9 cellular contexts compared by ENCODE assay signal in genomic region chr17:28718317-28718672, GRCh38. TPM values are rescaled to one million over a fixed set of nuclear protein-coding genes. Genes with fewer than 3 reads are reported as not detected.
A peak's percentile ranks its signal among the peaks of the same experiment; 100 is the strongest.
DNase-seq lines count a peak whose midpoint lies in the region; TF ChIP-seq lines count a peak whose summit lies in the region.
"Had no signal": no experiment of that assay in that cellular context is flagged by ENCODE, and none has a peak within 500 bp of the region (broad histone marks: within the 10 kb centered on the region; RNA-seq: fewer than 3 reads in every experiment).

No MANE protein-coding gene starts in this region.

- peaks cover 36% of the 10 kb centered on the region for H3K36me3 Mint-ChIP-seq in activated T-helper 2 cell treated with anti-CD3 and anti-CD28 coated beads, Interferon-gamma antibody, Interleukin-2, Interleukin-4, amounts not matched to agents 10 μg/mL and 5 μg/mL and 100 μg/mL, durations not matched to agents 14 hours and 24 hours and 36 hours (ENCODE audit: low read depth)

- no peaks in the 10 kb centered on the region for H3K9me3 ChIP-seq in iPS-15b (ENCODE audit: control insufficient read depth, insufficient read depth, low read length)
- no peaks in the 10 kb centered on the region for H3K9me3 ChIP-seq in stomach

- 34 to 52% (median 41%) methylated on average over 11 of the region's 11 CpGs for WGBS in stomach, 5 donors

- peaks cover 28% of the 10 kb centered on the region for H3K4me1 Mint-ChIP-seq in activated T-helper 2 cell treated with anti-CD3 and anti-CD28 coated beads, Interferon-gamma antibody, Interleukin-2, Interleukin-4, amounts not matched to agents 10 μg/mL and 5 μg/mL and 100 μg/mL, durations not matched to agents 14 hours and 24 hours and 36 hours (ENCODE audit: low read depth)

- DNase-seq in NCI-H2171 (lab: John Stamatoyannopoulos, UW): peak; percentile 51
- no peak for DNase-seq in NCI-H2171 treated with DMSO at 0.1 percent for 48 hours (lab: John Stamatoyannopoulos, UW)
- DNase-seq in activated T-helper 2 cell treated with anti-CD3 and anti-CD28 coated beads, Interferon-gamma antibody, Interleukin-2, Interleukin-4, amounts not matched to agents 10 μg/mL and 5 μg/mL and 100 μg/mL, durations not matched to agents 14 hours and 24 hours and 36 hours (ENCODE audit: low spot score): no peak
- no peak for DNase-seq in stomach
- no peak for DNase-seq in SHP77 (lab: John Stamatoyannopoulos, UW)
- no peak for DNase-seq in HT-29 (ENCODE audit: low spot score)
- DNase-seq in C1 segment of cervical spinal cord (lab: John Stamatoyannopoulos, UW): no peak
- DNase-seq: activated CD4-positive, alpha-beta T cell treated with anti-CD3 and anti-CD28 coated beads for 4 hours had no signal

- H3K4me3 ChIP-seq in iPS-15b (ENCODE audit: low read depth, low read length) (peak overlapping the region; percentile 99), stomach (peak overlapping the region; percentile 51 to 59 (median 55))

- no peak for TF ChIP-seq CTCF in stomach (IDR thresholded peaks at IDR 0.05)

- H3K4me3 Mint-ChIP-seq in activated T-helper 2 cell treated with anti-CD3 and anti-CD28 coated beads, Interferon-gamma antibody, Interleukin-2, Interleukin-4, amounts not matched to agents 10 μg/mL and 5 μg/mL and 100 μg/mL, durations not matched to agents 14 hours and 24 hours and 36 hours (ENCODE audit: low read depth): peak overlapping the region; percentile 83

- H3K36me3 ChIP-seq in iPS-15b (ENCODE audit: control insufficient read depth, insufficient read depth, low read length) (peaks cover 47% of the 10 kb centered on the region), stomach (peaks cover 39 to 52% (median 47%) of the 10 kb centered on the region in 4 donors)

- no peaks in the 10 kb centered on the region for H3K27me3 ChIP-seq in iPS-15b (ENCODE audit: control insufficient read depth, insufficient read depth, low read length)
- H3K27me3 ChIP-seq in stomach: peaks cover 0 to 14% (median 8%) of the 10 kb centered on the region in 3 donors

- intact Hi-C loops in activated T-helper 2 cell treated with anti-CD3 and anti-CD28 coated beads, Interferon-gamma antibody, Interleukin-2, Interleukin-4, amounts not matched to agents 10 μg/mL and 5 μg/mL and 100 μg/mL, durations not matched to agents 14 hours and 24 hours and 36 hours (cut with micrococcal nuclease): loop anchor here (2.0 to 5.0 kb wide), 2 partner anchors 34 to 73 kb away; partner anchors contain the start of gene BLTP2
- intact Hi-C loops in stomach (cut with DNase I; ENCODE audit: low total_unique reads): no loop called here

- peak overlapping the region; percentile 71 for H3K9ac ChIP-seq in iPS-15b (ENCODE audit: low read depth, low read length)

- no peak for TF ChIP-seq POLR2A in stomach (IDR thresholded peaks at IDR 0.05)

- no peaks in the 10 kb centered on the region for H3K9me3 Mint-ChIP-seq in activated T-helper 2 cell treated with anti-CD3 and anti-CD28 coated beads, Interferon-gamma antibody, Interleukin-2, Interleukin-4, amounts not matched to agents 10 μg/mL and 5 μg/mL and 100 μg/mL, durations not matched to agents 14 hours and 24 hours and 36 hours

- no peak for TF ChIP-seq EP300 in stomach (IDR thresholded peaks at IDR 0.05)

- H3K4me1 ChIP-seq in iPS-15b (ENCODE audit: control insufficient read depth, insufficient read depth, low read length) (peaks cover 12% of the 10 kb centered on the region), stomach (peaks cover 44 to 71% (median 65%) of the 10 kb centered on the region in 4 donors)

- H3K27me3 Mint-ChIP-seq in activated T-helper 2 cell treated with anti-CD3 and anti-CD28 coated beads, Interferon-gamma antibody, Interleukin-2, Interleukin-4, amounts not matched to agents 10 μg/mL and 5 μg/mL and 100 μg/mL, durations not matched to agents 14 hours and 24 hours and 36 hours (ENCODE audit: low read depth): peaks cover 15% of the 10 kb centered on the region

- H3K27ac Mint-ChIP-seq in activated T-helper 2 cell treated with anti-CD3 and anti-CD28 coated beads, Interferon-gamma antibody, Interleukin-2, Interleukin-4, amounts not matched to agents 10 μg/mL and 5 μg/mL and 100 μg/mL, durations not matched to agents 14 hours and 24 hours and 36 hours: peak overlapping the region; percentile 84

- peak overlapping the region; percentile 63 to 94 (median 89) for H3K27ac ChIP-seq in stomach

RNA-seq across cellular contexts. Expression of gene RAB34, which starts 0.6 kb away (rescaled TPM):
- 19.4 and 21.5 TPM in 2 replicates for total RNA-seq in activated T-helper 2 cell treated with anti-CD3 and anti-CD28 coated beads, Interferon-gamma antibody, Interleukin-2, Interleukin-4, amounts not matched to agents 10 μg/mL and 5 μg/mL and 100 μg/mL, durations not matched to agents 14 hours and 24 hours and 36 hours
- 100 to 1,000 TPM in 1 of 5 donors, 10 to 100 TPM in 4; 35.6 to 101 (median 95.5) TPM for total RNA-seq in stomach
- 10 to 100 TPM; 53.1 to 80.1 (median 70.6) TPM for polyA plus RNA-seq in stomach
- 0.97 TPM in 1 of 2 replicates, not detected in the other for total RNA-seq in HT-29 (2014; rRNA removed; shearing (Covaris generic))

RNA-seq across cellular contexts. Expression of gene RPL23A, which starts 1.5 kb away (rescaled TPM):
- total RNA-seq in activated T-helper 2 cell treated with anti-CD3 and anti-CD28 coated beads, Interferon-gamma antibody, Interleukin-2, Interleukin-4, amounts not matched to agents 10 μg/mL and 5 μg/mL and 100 μg/mL, durations not matched to agents 14 hours and 24 hours and 36 hours: 1,712 and 1,733 TPM in 2 replicates
- total RNA-seq in stomach: 1,000 to 10,000 TPM in 1 of 5 donors, 100 to 1,000 TPM in 4; 221 to 1,205 (median 504) TPM
- polyA plus RNA-seq in stomach: 1,000 to 10,000 TPM; 1,260 to 1,750 (median 1,417) TPM
- total RNA-seq in HT-29 (2014; rRNA removed; shearing (Covaris generic)): 601 and 602 TPM in 2 replicates

RNA-seq across cellular contexts. Expression of gene PROCA1, which starts 6.6 kb away (rescaled TPM):
- total RNA-seq in activated T-helper 2 cell treated with anti-CD3 and anti-CD28 coated beads, Interferon-gamma antibody, Interleukin-2, Interleukin-4, amounts not matched to agents 10 μg/mL and 5 μg/mL and 100 μg/mL, durations not matched to agents 14 hours and 24 hours and 36 hours: 7.0 and 7.7 TPM in 2 replicates
- 1 to 10 TPM in 1 of 5 donors, under 1 TPM in 2, not detected in 2; 0.14 to 5.3 (median 0.92) TPM for total RNA-seq in stomach
- polyA plus RNA-seq in stomach: 1 to 10 TPM; 2.3 to 5.8 (median 2.6) TPM
- total RNA-seq in HT-29 (2014; rRNA removed; shearing (Covaris generic)): 1.7 and 3.8 TPM in 2 replicates

RNA-seq across cellular contexts. Expression of gene TLCD1, which starts 7.7 kb away (rescaled TPM):
- total RNA-seq in activated T-helper 2 cell treated with anti-CD3 and anti-CD28 coated beads, Interferon-gamma antibody, Interleukin-2, Interleukin-4, amounts not matched to agents 10 μg/mL and 5 μg/mL and 100 μg/mL, durations not matched to agents 14 hours and 24 hours and 36 hours: 8.0 and 8.2 TPM in 2 replicates
- 10 to 100 TPM in 2 of 5 donors, 1 to 10 TPM in 1, not detected in 2; 2.6 to 21.0 (median 11.7) TPM for total RNA-seq in stomach
- 10 to 100 TPM in 1 of 3 donors, 1 to 10 TPM in 2; 6.3 to 13.0 (median 8.2) TPM for polyA plus RNA-seq in stomach
- total RNA-seq in HT-29 (2014; rRNA removed; shearing (Covaris generic)): 30.6 and 44.6 TPM in 2 replicates

RNA-seq across cellular contexts. Expression of gene NEK8, which starts 10.3 kb away (rescaled TPM):
- 3.6 and 4.2 TPM in 2 replicates for total RNA-seq in activated T-helper 2 cell treated with anti-CD3 and anti-CD28 coated beads, Interferon-gamma antibody, Interleukin-2, Interleukin-4, amounts not matched to agents 10 μg/mL and 5 μg/mL and 100 μg/mL, durations not matched to agents 14 hours and 24 hours and 36 hours
- 10 to 100 TPM in 1 of 5 donors, 1 to 10 TPM in 3, not detected in 1; 2.8 to 17.8 (median 7.5) TPM for total RNA-seq in stomach
- polyA plus RNA-seq in stomach: 1 to 10 TPM; 2.8 to 3.4 (median 3.1) TPM
- total RNA-seq in HT-29 (2014; rRNA removed; shearing (Covaris generic)): 13.9 and 15.0 TPM in 2 replicates

Comparison
In these comparisons a context has a peak if more than half of its experiments do, and no peak if none do; other contexts are left out.
1. RNA of gene RAB34, which starts 0.6 kb away (total RNA-seq): 35.6 to 101 TPM in stomach and 19.4 to 21.5 TPM in activated T-helper 2 cell treated with anti-CD3 and anti-CD28 coated beads, Interferon-gamma antibody, Interleukin-2, Interleukin-4, amounts not matched to agents 10 μg/mL and 5 μg/mL and 100 μg/mL, durations not matched to agents 14 hours and 24 hours and 36 hours; 0.97 TPM in HT-29; every median in the first group is over 10 times any median in the second.